Comparison of ENCODE assay signal across 1 cellular context in the genomic region with DNA sequence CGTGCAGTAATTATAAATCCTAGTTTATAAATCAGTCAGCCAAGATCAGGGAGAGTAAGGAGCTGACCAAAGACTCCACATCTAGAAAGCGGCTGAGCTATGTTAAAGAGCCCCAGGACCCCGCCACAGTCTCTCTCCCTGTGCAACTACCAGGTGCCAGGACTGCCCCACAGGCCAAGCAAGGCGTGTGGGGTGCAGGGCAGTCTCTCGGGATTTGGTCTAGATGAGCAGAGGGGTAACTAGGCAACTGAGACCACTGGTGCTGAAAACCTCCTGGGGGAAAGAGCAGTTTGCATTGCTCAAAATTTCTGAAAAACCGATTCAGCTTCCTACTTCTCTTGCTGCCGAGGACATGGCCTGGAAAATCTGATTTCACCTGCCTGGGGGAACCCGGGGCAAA.
TF ChIP-seq lines count a peak whose summit lies in the region.

No MANE protein-coding gene starts in this region.

TF ChIP-seq in IMR-90, 13 proteins besides CTCF, POLR2A, EP300 and RAD21:
- TF ChIP-seq, protein P1, sequence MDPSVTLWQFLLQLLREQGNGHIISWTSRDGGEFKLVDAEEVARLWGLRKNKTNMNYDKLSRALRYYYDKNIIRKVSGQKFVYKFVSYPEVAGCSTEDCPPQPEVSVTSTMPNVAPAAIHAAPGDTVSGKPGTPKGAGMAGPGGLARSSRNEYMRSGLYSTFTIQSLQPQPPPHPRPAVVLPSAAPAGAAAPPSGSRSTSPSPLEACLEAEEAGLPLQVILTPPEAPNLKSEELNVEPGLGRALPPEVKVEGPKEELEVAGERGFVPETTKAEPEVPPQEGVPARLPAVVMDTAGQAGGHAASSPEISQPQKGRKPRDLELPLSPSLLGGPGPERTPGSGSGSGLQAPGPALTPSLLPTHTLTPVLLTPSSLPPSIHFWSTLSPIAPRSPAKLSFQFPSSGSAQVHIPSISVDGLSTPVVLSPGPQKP (IDR thresholded peaks at IDR 0.05; ENCODE audit: borderline replicate concordance, low read depth, low read length) = no peak
- TF ChIP-seq RFX5 (IDR thresholded peaks at IDR 0.05; ENCODE audit: low read depth, low read length) (no peak), CEBPB (IDR thresholded peaks at IDR 0.05; ENCODE audit: low read depth, low read length) (no peak)
- TF ChIP-seq, protein P2, sequence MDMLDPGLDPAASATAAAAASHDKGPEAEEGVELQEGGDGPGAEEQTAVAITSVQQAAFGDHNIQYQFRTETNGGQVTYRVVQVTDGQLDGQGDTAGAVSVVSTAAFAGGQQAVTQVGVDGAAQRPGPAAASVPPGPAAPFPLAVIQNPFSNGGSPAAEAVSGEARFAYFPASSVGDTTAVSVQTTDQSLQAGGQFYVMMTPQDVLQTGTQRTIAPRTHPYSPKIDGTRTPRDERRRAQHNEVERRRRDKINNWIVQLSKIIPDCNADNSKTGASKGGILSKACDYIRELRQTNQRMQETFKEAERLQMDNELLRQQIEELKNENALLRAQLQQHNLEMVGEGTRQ (IDR thresholded peaks at IDR 0.05; ENCODE audit: low read depth, low read length) = no peak
TF ChIP-seq in IMR-90: peak in this region for 0.
